In the genomic region with DNA sequence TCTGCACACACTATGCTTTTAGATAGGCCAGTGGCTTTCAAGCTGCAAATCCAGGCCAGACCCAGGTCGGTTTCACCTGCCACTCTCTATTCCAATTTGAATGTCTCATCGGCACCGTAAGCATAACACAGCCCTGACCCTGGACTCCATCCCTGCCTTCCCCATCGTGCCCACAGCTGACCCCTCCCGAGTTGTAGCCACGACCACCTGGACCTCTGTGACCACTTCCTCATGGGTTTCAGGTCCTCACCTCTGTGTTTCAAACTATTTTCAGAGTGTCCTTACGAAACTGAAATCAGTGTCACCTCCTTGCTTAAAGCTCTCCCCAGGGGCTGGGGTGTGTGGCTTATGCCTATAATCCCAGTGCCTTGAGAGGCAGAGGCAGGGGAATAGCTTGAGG, we compare ENCODE assay signal across 1 cellular context.
TF ChIP-seq lines count a peak whose summit lies in the region.

No MANE protein-coding gene starts in this region.

TF ChIP-seq in GM12878, 131 proteins besides CTCF, POLR2A, EP300 and RAD21 (continued from another document and continues in another):
- TF ChIP-seq, protein P1, sequence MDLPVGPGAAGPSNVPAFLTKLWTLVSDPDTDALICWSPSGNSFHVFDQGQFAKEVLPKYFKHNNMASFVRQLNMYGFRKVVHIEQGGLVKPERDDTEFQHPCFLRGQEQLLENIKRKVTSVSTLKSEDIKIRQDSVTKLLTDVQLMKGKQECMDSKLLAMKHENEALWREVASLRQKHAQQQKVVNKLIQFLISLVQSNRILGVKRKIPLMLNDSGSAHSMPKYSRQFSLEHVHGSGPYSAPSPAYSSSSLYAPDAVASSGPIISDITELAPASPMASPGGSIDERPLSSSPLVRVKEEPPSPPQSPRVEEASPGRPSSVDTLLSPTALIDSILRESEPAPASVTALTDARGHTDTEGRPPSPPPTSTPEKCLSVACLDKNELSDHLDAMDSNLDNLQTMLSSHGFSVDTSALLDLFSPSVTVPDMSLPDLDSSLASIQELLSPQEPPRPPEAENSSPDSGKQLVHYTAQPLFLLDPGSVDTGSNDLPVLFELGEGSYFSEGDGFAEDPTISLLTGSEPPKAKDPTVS (IDR thresholded peaks at IDR 0.05; ENCODE audit: low read depth, low read length) = no peak
- TF ChIP-seq, protein P2, sequence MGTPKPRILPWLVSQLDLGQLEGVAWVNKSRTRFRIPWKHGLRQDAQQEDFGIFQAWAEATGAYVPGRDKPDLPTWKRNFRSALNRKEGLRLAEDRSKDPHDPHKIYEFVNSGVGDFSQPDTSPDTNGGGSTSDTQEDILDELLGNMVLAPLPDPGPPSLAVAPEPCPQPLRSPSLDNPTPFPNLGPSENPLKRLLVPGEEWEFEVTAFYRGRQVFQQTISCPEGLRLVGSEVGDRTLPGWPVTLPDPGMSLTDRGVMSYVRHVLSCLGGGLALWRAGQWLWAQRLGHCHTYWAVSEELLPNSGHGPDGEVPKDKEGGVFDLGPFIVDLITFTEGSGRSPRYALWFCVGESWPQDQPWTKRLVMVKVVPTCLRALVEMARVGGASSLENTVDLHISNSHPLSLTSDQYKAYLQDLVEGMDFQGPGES (IDR thresholded peaks at IDR 0.05) = no peak
- no peak for TF ChIP-seq MYC (IDR thresholded peaks at IDR 0.05; ENCODE audit: insufficient read depth, insufficient read length, insufficient replicate concordance, low read length, severe bottlenecking)
- TF ChIP-seq IKZF1 (conservative IDR thresholded peaks at IDR 0.05) = peak; percentile 89
- TF ChIP-seq SIX5 (IDR thresholded peaks at IDR 0.05; ENCODE audit: low read depth, low read length, severe bottlenecking) = no peak
- no peak for TF ChIP-seq CHD2 (IDR thresholded peaks at IDR 0.05; ENCODE audit: borderline replicate concordance, low read depth, low read length)
- TF ChIP-seq, protein P3, sequence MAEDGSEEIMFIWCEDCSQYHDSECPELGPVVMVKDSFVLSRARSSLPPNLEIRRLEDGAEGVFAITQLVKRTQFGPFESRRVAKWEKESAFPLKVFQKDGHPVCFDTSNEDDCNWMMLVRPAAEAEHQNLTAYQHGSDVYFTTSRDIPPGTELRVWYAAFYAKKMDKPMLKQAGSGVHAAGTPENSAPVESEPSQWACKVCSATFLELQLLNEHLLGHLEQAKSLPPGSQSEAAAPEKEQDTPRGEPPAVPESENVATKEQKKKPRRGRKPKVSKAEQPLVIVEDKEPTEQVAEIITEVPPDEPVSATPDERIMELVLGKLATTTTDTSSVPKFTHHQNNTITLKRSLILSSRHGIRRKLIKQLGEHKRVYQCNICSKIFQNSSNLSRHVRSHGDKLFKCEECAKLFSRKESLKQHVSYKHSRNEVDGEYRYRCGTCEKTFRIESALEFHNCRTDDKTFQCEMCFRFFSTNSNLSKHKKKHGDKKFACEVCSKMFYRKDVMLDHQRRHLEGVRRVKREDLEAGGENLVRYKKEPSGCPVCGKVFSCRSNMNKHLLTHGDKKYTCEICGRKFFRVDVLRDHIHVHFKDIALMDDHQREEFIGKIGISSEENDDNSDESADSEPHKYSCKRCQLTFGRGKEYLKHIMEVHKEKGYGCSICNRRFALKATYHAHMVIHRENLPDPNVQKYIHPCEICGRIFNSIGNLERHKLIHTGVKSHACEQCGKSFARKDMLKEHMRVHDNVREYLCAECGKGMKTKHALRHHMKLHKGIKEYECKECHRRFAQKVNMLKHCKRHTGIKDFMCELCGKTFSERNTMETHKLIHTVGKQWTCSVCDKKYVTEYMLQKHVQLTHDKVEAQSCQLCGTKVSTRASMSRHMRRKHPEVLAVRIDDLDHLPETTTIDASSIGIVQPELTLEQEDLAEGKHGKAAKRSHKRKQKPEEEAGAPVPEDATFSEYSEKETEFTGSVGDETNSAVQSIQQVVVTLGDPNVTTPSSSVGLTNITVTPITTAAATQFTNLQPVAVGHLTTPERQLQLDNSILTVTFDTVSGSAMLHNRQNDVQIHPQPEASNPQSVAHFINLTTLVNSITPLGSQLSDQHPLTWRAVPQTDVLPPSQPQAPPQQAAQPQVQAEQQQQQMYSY (CRISPR knock-in tag; IDR thresholded peaks at IDR 0.05) = no peak
- no peak for TF ChIP-seq SP1 (IDR thresholded peaks at IDR 0.05; ENCODE audit: low read depth, low read length)
- TF ChIP-seq, protein P4, sequence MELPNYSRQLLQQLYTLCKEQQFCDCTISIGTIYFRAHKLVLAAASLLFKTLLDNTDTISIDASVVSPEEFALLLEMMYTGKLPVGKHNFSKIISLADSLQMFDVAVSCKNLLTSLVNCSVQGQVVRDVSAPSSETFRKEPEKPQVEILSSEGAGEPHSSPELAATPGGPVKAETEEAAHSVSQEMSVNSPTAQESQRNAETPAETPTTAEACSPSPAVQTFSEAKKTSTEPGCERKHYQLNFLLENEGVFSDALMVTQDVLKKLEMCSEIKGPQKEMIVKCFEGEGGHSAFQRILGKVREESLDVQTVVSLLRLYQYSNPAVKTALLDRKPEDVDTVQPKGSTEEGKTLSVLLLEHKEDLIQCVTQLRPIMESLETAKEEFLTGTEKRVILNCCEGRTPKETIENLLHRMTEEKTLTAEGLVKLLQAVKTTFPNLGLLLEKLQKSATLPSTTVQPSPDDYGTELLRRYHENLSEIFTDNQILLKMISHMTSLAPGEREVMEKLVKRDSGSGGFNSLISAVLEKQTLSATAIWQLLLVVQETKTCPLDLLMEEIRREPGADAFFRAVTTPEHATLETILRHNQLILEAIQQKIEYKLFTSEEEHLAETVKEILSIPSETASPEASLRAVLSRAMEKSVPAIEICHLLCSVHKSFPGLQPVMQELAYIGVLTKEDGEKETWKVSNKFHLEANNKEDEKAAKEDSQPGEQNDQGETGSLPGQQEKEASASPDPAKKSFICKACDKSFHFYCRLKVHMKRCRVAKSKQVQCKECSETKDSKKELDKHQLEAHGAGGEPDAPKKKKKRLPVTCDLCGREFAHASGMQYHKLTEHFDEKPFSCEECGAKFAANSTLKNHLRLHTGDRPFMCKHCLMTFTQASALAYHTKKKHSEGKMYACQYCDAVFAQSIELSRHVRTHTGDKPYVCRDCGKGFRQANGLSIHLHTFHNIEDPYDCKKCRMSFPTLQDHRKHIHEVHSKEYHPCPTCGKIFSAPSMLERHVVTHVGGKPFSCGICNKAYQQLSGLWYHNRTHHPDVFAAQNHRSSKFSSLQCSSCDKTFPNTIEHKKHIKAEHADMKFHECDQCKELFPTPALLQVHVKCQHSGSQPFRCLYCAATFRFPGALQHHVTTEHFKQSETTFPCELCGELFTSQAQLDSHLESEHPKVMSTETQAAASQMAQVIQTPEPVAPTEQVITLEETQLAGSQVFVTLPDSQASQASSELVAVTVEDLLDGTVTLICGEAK (IDR thresholded peaks at IDR 0.05; ENCODE audit: borderline replicate concordance) = no peak
- no peak for TF ChIP-seq CHD1 (IDR thresholded peaks at IDR 0.05; ENCODE audit: low read depth, low read length)
- no peak for TF ChIP-seq CREB1 (IDR thresholded peaks at IDR 0.05; ENCODE audit: low read depth)
- TF ChIP-seq SREBF2 (IDR thresholded peaks at IDR 0.05; ENCODE audit: low read length) = no peak
- TF ChIP-seq IRF4 (IDR thresholded peaks at IDR 0.05; ENCODE audit: low read depth, low read length) = peak; percentile 67
- TF ChIP-seq, protein P5, sequence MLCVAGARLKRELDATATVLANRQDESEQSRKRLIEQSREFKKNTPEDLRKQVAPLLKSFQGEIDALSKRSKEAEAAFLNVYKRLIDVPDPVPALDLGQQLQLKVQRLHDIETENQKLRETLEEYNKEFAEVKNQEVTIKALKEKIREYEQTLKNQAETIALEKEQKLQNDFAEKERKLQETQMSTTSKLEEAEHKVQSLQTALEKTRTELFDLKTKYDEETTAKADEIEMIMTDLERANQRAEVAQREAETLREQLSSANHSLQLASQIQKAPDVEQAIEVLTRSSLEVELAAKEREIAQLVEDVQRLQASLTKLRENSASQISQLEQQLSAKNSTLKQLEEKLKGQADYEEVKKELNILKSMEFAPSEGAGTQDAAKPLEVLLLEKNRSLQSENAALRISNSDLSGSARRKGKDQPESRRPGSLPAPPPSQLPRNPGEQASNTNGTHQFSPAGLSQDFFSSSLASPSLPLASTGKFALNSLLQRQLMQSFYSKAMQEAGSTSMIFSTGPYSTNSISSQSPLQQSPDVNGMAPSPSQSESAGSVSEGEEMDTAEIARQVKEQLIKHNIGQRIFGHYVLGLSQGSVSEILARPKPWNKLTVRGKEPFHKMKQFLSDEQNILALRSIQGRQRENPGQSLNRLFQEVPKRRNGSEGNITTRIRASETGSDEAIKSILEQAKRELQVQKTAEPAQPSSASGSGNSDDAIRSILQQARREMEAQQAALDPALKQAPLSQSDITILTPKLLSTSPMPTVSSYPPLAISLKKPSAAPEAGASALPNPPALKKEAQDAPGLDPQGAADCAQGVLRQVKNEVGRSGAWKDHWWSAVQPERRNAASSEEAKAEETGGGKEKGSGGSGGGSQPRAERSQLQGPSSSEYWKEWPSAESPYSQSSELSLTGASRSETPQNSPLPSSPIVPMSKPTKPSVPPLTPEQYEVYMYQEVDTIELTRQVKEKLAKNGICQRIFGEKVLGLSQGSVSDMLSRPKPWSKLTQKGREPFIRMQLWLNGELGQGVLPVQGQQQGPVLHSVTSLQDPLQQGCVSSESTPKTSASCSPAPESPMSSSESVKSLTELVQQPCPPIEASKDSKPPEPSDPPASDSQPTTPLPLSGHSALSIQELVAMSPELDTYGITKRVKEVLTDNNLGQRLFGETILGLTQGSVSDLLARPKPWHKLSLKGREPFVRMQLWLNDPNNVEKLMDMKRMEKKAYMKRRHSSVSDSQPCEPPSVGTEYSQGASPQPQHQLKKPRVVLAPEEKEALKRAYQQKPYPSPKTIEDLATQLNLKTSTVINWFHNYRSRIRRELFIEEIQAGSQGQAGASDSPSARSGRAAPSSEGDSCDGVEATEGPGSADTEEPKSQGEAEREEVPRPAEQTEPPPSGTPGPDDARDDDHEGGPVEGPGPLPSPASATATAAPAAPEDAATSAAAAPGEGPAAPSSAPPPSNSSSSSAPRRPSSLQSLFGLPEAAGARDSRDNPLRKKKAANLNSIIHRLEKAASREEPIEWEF (IDR thresholded peaks at IDR 0.05; ENCODE audit: insufficient replicate concordance, low read depth, low read length) = no peak
- TF ChIP-seq SUPT20H (IDR thresholded peaks at IDR 0.05; ENCODE audit: borderline replicate concordance, control insufficient read depth, low read depth, low read length) = no peak
- TF ChIP-seq, protein P6, sequence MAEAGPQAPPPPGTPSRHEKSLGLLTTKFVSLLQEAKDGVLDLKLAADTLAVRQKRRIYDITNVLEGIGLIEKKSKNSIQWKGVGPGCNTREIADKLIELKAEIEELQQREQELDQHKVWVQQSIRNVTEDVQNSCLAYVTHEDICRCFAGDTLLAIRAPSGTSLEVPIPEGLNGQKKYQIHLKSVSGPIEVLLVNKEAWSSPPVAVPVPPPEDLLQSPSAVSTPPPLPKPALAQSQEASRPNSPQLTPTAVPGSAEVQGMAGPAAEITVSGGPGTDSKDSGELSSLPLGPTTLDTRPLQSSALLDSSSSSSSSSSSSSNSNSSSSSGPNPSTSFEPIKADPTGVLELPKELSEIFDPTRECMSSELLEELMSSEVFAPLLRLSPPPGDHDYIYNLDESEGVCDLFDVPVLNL (IDR thresholded peaks at IDR 0.05; ENCODE audit: low read depth, low read length) = no peak
- TF ChIP-seq ZNF622 (IDR thresholded peaks at IDR 0.05) = no peak
- TF ChIP-seq POU2F2 (IDR thresholded peaks at IDR 0.05; ENCODE audit: borderline replicate concordance, low read depth, low read length) = peak; percentile 53; the same call in 1 of the 3 replicates
- TF ChIP-seq RBBP5 (conservative IDR thresholded peaks at IDR 0.05) = no peak
- peak; percentile 47 for TF ChIP-seq MTA2 (IDR thresholded peaks at IDR 0.05; ENCODE audit: low read depth)
- no peak for TF ChIP-seq BRCA1 (IDR thresholded peaks at IDR 0.05; ENCODE audit: low read depth, low read length)
- no peak for TF ChIP-seq FOS (IDR thresholded peaks at IDR 0.05; ENCODE audit: borderline replicate concordance, extremely low read depth, insufficient read length)
- TF ChIP-seq, protein P7, sequence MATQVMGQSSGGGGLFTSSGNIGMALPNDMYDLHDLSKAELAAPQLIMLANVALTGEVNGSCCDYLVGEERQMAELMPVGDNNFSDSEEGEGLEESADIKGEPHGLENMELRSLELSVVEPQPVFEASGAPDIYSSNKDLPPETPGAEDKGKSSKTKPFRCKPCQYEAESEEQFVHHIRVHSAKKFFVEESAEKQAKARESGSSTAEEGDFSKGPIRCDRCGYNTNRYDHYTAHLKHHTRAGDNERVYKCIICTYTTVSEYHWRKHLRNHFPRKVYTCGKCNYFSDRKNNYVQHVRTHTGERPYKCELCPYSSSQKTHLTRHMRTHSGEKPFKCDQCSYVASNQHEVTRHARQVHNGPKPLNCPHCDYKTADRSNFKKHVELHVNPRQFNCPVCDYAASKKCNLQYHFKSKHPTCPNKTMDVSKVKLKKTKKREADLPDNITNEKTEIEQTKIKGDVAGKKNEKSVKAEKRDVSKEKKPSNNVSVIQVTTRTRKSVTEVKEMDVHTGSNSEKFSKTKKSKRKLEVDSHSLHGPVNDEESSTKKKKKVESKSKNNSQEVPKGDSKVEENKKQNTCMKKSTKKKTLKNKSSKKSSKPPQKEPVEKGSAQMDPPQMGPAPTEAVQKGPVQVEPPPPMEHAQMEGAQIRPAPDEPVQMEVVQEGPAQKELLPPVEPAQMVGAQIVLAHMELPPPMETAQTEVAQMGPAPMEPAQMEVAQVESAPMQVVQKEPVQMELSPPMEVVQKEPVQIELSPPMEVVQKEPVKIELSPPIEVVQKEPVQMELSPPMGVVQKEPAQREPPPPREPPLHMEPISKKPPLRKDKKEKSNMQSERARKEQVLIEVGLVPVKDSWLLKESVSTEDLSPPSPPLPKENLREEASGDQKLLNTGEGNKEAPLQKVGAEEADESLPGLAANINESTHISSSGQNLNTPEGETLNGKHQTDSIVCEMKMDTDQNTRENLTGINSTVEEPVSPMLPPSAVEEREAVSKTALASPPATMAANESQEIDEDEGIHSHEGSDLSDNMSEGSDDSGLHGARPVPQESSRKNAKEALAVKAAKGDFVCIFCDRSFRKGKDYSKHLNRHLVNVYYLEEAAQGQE (IDR thresholded peaks at IDR 0.05; ENCODE audit: low read depth, low read length) = no peak
- TF ChIP-seq CEBPB (IDR thresholded peaks at IDR 0.05; ENCODE audit: borderline replicate concordance in 1 of 2, low read depth in 2 of 2, low read length in 2 of 2) = no peak
- no peak for TF ChIP-seq ZNF207 (IDR thresholded peaks at IDR 0.05; ENCODE audit: borderline replicate concordance)
- TF ChIP-seq ETV6 (conservative IDR thresholded peaks at IDR 0.05 in 1 of 2, IDR thresholded peaks at IDR 0.05 in 1 of 2; ENCODE audit: borderline replicate concordance in 1 of 2, low read depth in 1 of 2) = peak in 1 of 2 experiments; percentile 80; a peak in 2 of 4 replicates
- no peak for TF ChIP-seq RB1 (IDR thresholded peaks at IDR 0.05; ENCODE audit: borderline replicate concordance)
- TF ChIP-seq, protein P8, sequence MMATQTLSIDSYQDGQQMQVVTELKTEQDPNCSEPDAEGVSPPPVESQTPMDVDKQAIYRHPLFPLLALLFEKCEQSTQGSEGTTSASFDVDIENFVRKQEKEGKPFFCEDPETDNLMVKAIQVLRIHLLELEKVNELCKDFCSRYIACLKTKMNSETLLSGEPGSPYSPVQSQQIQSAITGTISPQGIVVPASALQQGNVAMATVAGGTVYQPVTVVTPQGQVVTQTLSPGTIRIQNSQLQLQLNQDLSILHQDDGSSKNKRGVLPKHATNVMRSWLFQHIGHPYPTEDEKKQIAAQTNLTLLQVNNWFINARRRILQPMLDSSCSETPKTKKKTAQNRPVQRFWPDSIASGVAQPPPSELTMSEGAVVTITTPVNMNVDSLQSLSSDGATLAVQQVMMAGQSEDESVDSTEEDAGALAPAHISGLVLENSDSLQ (IDR thresholded peaks at IDR 0.05) = peak; percentile 56; the same call in 1 of the 2 replicates
- peak; percentile 67 for TF ChIP-seq GATAD2B (conservative IDR thresholded peaks at IDR 0.05; ENCODE audit: low read depth)
